In the genomic region with DNA sequence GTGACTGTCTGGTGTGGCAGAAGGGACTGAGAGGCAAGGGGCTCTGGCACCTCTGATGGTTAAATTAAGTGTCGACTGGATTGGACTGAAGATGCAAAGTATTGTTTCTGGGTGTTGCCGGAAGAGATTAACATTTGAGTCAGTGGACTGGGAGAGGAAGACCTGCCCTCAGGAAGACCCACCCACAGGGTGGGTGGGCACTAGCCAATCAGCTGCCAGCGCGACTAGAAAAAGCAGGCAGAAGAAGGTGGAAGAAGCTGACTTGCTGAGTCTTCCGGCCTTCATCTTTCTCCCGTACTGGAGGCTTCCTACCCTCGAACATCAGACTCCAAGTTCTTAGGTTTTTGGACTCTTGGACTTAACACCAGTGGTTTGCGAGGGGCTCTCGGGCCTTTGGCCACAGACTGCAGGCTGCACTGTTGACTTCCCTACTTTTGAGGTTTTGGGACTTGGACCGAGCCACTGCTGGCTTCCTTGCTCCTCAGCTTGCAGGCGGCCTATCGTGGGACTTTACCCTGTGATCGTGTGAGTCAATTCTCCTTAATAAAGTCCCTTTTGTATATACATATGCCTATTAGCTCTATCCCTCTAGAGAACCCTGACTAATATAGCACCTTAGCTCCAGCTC, we compare ENCODE assay signal across 22 cellular contexts.
DNase-seq lines count a peak whose midpoint lies in the region; ATAC-seq and TF ChIP-seq lines count a peak whose summit lies in the region.
"Had no signal": no experiment of that assay in that cellular context is flagged by ENCODE, and none has a peak within 500 bp of the region (broad histone marks: within the 10 kb centered on the region; RNA-seq: fewer than 3 reads in every experiment).

No MANE protein-coding gene starts in this region.

- H3K4me3 ChIP-seq in OCI-LY1 (ENCODE audit: low read depth, low read length, poor library complexity, severe bottlenecking) = peak overlapping the region; percentile 40

- no peaks in the 10 kb centered on the region; the same call in 1 of the 2 replicates for H3K36me3 ChIP-seq in OCI-LY1 (ENCODE audit: insufficient read depth, low read length)

- H3K9me2 ChIP-seq in OCI-LY1 (ENCODE audit: low read depth, low read length) = no peaks in the 10 kb centered on the region

- H3K36me3 Mint-ChIP-seq in nephron progenitor cell (ENCODE audit: low read depth) = peaks cover 40% of the 10 kb centered on the region
- H3K36me3 Mint-ChIP-seq in natural killer cell treated with Interleukin-12 subunit alpha and Interleukin-12 subunit beta and Interleukin-15 and Interleukin-18, amount 100 ng/mL, for 72 hours = no peaks in the 10 kb centered on the region
- H3K36me3 Mint-ChIP-seq: CD8-positive, alpha-beta T cell had no signal

- H3K9me3 ChIP-seq in OCI-LY1 (ENCODE audit: low read length) = no peaks in the 10 kb centered on the region

- no peak overlapping the region for H2AFZ ChIP-seq in OCI-LY1 (ENCODE audit: low read length)

- H3K27ac Mint-ChIP-seq in nephron progenitor cell = peak overlapping the region; percentile 80
- no peak overlapping the region for H3K27ac Mint-ChIP-seq in natural killer cell treated with Interleukin-12 subunit alpha and Interleukin-12 subunit beta and Interleukin-15 and Interleukin-18, amount 100 ng/mL, for 72 hours
- H3K27ac Mint-ChIP-seq: B cell; CD8-positive, alpha-beta T cell had no signal

- TF ChIP-seq CTCF in OCI-LY1 (IDR thresholded peaks at IDR 0.05; ENCODE audit: low read length) = no peak
- TF ChIP-seq CTCF in nephron progenitor cell (IDR thresholded peaks at IDR 0.05) = no peak

- H3K4me2 ChIP-seq in OCI-LY1 (ENCODE audit: low read length) = peak overlapping the region; percentile 17; the same call in 1 of the 2 replicates

- ATAC-seq in natural killer cell treated with Interleukin-12 subunit alpha and Interleukin-12 subunit beta and Interleukin-15 and Interleukin-18, amount 100 ng/mL, for 72 hours = no peak
- no peak for ATAC-seq in GM21390 (IDR thresholded peaks at IDR 0.05; ENCODE audit: unreplicated experiment)
- ATAC-seq: CD8-positive, alpha-beta T cell; PC-3 had no signal

- DNase-seq in NCI-H526 (lab: John Stamatoyannopoulos, UW) (peak; percentile 21 to 34), NCI-H526 treated with DMSO at 0.1 percent for 48 hours (lab: John Stamatoyannopoulos, UW) (no peak), CMK (ENCODE audit: low read depth) (peak; percentile 89), nephron progenitor cell (no peak), COLO829 (ENCODE audit: low spot score) (no peak)
- DNase-seq in natural killer cell treated with Interleukin-12 subunit alpha and Interleukin-12 subunit beta and Interleukin-15 and Interleukin-18, amount 100 ng/mL, for 72 hours (ENCODE audit: low spot score) = no peak
- DNase-seq: Calu3; CD8-positive, alpha-beta T cell; DMS79 treated with DMSO at 0.1 percent for 48 hours; GOT3; HCEC 1CT; KBM-7; NCI-H1694; NCI-H2029 treated with DMSO at 0.1 percent for 48 hours; NCI-H446 treated with DMSO at 0.1 percent for 48 hours; PC-3; SHP77 had no signal

- no peak overlapping the region for H3K4me3 Mint-ChIP-seq in nephron progenitor cell
- no peak overlapping the region for H3K4me3 Mint-ChIP-seq in natural killer cell treated with Interleukin-12 subunit alpha and Interleukin-12 subunit beta and Interleukin-15 and Interleukin-18, amount 100 ng/mL, for 72 hours
- H3K4me3 Mint-ChIP-seq: B cell; CD8-positive, alpha-beta T cell had no signal

- H3K27me3 Mint-ChIP-seq in nephron progenitor cell (ENCODE audit: low read depth, poor library complexity) = no peaks in the 10 kb centered on the region
- H3K27me3 Mint-ChIP-seq in natural killer cell treated with Interleukin-12 subunit alpha and Interleukin-12 subunit beta and Interleukin-15 and Interleukin-18, amount 100 ng/mL, for 72 hours = peaks cover 4 to 22% of the 10 kb centered on the region in 2 donors

- H3K4me1 ChIP-seq in OCI-LY1 (ENCODE audit: insufficient read depth, low read length, severe bottlenecking) = peaks cover 58% of the 10 kb centered on the region

- no peaks in the 10 kb centered on the region; the same call in 1 of the 2 replicates for H3K27me3 ChIP-seq in OCI-LY1 (ENCODE audit: insufficient read depth, low read length)

- H3K27ac ChIP-seq in OCI-LY1 (ENCODE audit: low read depth, low read length, poor library complexity, severe bottlenecking) = peak overlapping the region; percentile 44
- H3K27ac ChIP-seq: 22Rv1, C4-2B had no signal

- H3F3A ChIP-seq in OCI-LY1 (ENCODE audit: insufficient read depth, low read length) = no peaks in the 10 kb centered on the region

- H3K9me3 Mint-ChIP-seq in nephron progenitor cell = peaks cover 19% of the 10 kb centered on the region
- no peaks in the 10 kb centered on the region for H3K9me3 Mint-ChIP-seq in natural killer cell treated with Interleukin-12 subunit alpha and Interleukin-12 subunit beta and Interleukin-15 and Interleukin-18, amount 100 ng/mL, for 72 hours

- no peaks in the 10 kb centered on the region for H3K79me2 ChIP-seq in OCI-LY1 (ENCODE audit: insufficient read depth, low read length)

- H4K20me1 ChIP-seq in OCI-LY1 (ENCODE audit: insufficient read depth, low read length) = no peaks in the 10 kb centered on the region

- H3K9ac ChIP-seq in OCI-LY1 (ENCODE audit: low read length) = peak overlapping the region; percentile 22; the same call in 1 of the 2 replicates

- peaks cover 48% of the 10 kb centered on the region for H3K4me1 Mint-ChIP-seq in nephron progenitor cell
- no peaks in the 10 kb centered on the region for H3K4me1 Mint-ChIP-seq in natural killer cell treated with Interleukin-12 subunit alpha and Interleukin-12 subunit beta and Interleukin-15 and Interleukin-18, amount 100 ng/mL, for 72 hours (ENCODE audit: low read depth in 2 of 2)
- H3K4me1 Mint-ChIP-seq: B cell had no signal

Comparison
In these comparisons a context has a peak if more than half of its experiments do, and no peak if none do; other contexts are left out.
1. DNase-seq: peak in NCI-H526 (2 of 2) and CMK (single experiment); none in NCI-H526 treated with DMSO at 0.1 percent for 48 hours (single experiment), nephron progenitor cell (single experiment), COLO829 (single experiment) and natural killer cell treated with Interleukin-12 subunit alpha and Interleukin-12 subunit beta and Interleukin-15 and Interleukin-18, amount 100 ng/mL, for 72 hours (single experiment).